In the genomic region with DNA sequence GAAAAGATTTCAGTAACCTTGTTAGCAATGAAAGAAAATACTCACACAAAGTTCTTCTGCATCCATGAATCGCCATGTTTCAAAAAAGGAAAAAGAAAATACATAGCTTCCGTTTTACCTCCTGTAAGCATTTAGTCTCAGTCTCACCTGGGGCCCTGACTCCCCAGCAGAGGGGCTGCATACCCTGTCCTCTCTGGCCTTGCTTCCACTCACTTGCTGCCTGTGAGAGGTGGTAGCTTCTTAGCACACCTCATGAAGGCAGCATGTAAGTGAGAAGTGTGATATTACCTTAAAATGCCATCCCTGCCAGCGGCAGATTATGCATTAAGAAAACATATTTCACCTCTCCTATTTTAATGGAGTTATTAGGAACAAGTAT, we compare ENCODE assay signal across 2 cellular contexts.
TF ChIP-seq lines count a peak whose summit lies in the region.

No MANE protein-coding gene starts in this region.

TF ChIP-seq in WTC11, 78 proteins besides CTCF, POLR2A, EP300 and RAD21 (continues in another document):
- no peak for TF ChIP-seq ATF1 (CRISPR knock-in tag; IDR thresholded peaks at IDR 0.05)
- no peak for TF ChIP-seq ZSCAN18 (CRISPR knock-in tag; IDR thresholded peaks at IDR 0.05)
- TF ChIP-seq, protein P1, sequence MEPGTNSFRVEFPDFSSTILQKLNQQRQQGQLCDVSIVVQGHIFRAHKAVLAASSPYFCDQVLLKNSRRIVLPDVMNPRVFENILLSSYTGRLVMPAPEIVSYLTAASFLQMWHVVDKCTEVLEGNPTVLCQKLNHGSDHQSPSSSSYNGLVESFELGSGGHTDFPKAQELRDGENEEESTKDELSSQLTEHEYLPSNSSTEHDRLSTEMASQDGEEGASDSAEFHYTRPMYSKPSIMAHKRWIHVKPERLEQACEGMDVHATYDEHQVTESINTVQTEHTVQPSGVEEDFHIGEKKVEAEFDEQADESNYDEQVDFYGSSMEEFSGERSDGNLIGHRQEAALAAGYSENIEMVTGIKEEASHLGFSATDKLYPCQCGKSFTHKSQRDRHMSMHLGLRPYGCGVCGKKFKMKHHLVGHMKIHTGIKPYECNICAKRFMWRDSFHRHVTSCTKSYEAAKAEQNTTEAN (CRISPR knock-in tag; IDR thresholded peaks at IDR 0.05): no peak
- TF ChIP-seq GTF2I (CRISPR knock-in tag; conservative IDR thresholded peaks at IDR 0.05): no peak
- no peak for TF ChIP-seq ZNF138 (CRISPR knock-in tag; conservative IDR thresholded peaks at IDR 0.05)
- TF ChIP-seq GRHL2 (CRISPR knock-in tag; IDR thresholded peaks at IDR 0.05; ENCODE audit: insufficient replicate concordance, severe bottlenecking): no peak
- TF ChIP-seq ZNF396 (CRISPR knock-in tag; IDR thresholded peaks at IDR 0.05; ENCODE audit: borderline replicate concordance): no peak
- no peak for TF ChIP-seq STAT6 (CRISPR knock-in tag; conservative IDR thresholded peaks at IDR 0.05; ENCODE audit: low read depth)
- TF ChIP-seq SOX15 (CRISPR knock-in tag; IDR thresholded peaks at IDR 0.05): no peak
- no peak for TF ChIP-seq ZNF317 (CRISPR knock-in tag; IDR thresholded peaks at IDR 0.05; ENCODE audit: borderline replicate concordance, low read depth)
- TF ChIP-seq, protein P2, sequence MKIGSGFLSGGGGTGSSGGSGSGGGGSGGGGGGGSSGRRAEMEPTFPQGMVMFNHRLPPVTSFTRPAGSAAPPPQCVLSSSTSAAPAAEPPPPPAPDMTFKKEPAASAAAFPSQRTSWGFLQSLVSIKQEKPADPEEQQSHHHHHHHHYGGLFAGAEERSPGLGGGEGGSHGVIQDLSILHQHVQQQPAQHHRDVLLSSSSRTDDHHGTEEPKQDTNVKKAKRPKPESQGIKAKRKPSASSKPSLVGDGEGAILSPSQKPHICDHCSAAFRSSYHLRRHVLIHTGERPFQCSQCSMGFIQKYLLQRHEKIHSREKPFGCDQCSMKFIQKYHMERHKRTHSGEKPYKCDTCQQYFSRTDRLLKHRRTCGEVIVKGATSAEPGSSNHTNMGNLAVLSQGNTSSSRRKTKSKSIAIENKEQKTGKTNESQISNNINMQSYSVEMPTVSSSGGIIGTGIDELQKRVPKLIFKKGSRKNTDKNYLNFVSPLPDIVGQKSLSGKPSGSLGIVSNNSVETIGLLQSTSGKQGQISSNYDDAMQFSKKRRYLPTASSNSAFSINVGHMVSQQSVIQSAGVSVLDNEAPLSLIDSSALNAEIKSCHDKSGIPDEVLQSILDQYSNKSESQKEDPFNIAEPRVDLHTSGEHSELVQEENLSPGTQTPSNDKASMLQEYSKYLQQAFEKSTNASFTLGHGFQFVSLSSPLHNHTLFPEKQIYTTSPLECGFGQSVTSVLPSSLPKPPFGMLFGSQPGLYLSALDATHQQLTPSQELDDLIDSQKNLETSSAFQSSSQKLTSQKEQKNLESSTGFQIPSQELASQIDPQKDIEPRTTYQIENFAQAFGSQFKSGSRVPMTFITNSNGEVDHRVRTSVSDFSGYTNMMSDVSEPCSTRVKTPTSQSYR (CRISPR knock-in tag; IDR thresholded peaks at IDR 0.05): no peak
- no peak for TF ChIP-seq CREM (CRISPR knock-in tag; IDR thresholded peaks at IDR 0.05)
- TF ChIP-seq ETV6 (CRISPR knock-in tag; IDR thresholded peaks at IDR 0.05): no peak
- TF ChIP-seq USF1 (CRISPR knock-in tag; IDR thresholded peaks at IDR 0.05): no peak
- TF ChIP-seq MLX (CRISPR knock-in tag; IDR thresholded peaks at IDR 0.05): no peak
- TF ChIP-seq NR3C1 (CRISPR knock-in tag; conservative IDR thresholded peaks at IDR 0.05; ENCODE audit: low read depth): no peak

TF ChIP-seq in HepG2, 621 proteins besides CTCF, POLR2A, EP300 and RAD21:
- TF ChIP-seq HNF4A (CRISPR knock-in tag; IDR thresholded peaks at IDR 0.05) (no peak), MED8 (CRISPR knock-in tag; IDR thresholded peaks at IDR 0.05; ENCODE audit: insufficient replicate concordance) (no peak), ZNF883 (CRISPR knock-in tag; IDR thresholded peaks at IDR 0.05; ENCODE audit: not compliant biosample characterization) (no peak), ZNF264 (CRISPR knock-in tag; IDR thresholded peaks at IDR 0.05) (no peak), ZNF740 (CRISPR knock-in tag; IDR thresholded peaks at IDR 0.05) (no peak), JUND (CRISPR knock-in tag; IDR thresholded peaks at IDR 0.05) (no peak), PREB (CRISPR knock-in tag; IDR thresholded peaks at IDR 0.05) (no peak), TMF1 (CRISPR knock-in tag; IDR thresholded peaks at IDR 0.05; ENCODE audit: low read depth) (no peak), ZNF570 (CRISPR knock-in tag; IDR thresholded peaks at IDR 0.05; ENCODE audit: borderline replicate concordance) (no peak), MEF2D (CRISPR knock-in tag; IDR thresholded peaks at IDR 0.05) (no peak), CEBPG (CRISPR knock-in tag; IDR thresholded peaks at IDR 0.05) (no peak), ZNF660 (CRISPR knock-in tag; IDR thresholded peaks at IDR 0.05; ENCODE audit: borderline replicate concordance, low read depth) (no peak), NFIB (CRISPR knock-in tag; IDR thresholded peaks at IDR 0.05; ENCODE audit: borderline replicate concordance) (no peak), MNT (IDR thresholded peaks at IDR 0.05) (no peak), ZKSCAN5 (CRISPR knock-in tag; IDR thresholded peaks at IDR 0.05) (no peak), ELF4 (CRISPR knock-in tag; IDR thresholded peaks at IDR 0.05; ENCODE audit: borderline replicate concordance) (no peak), RORA (CRISPR knock-in tag; IDR thresholded peaks at IDR 0.05) (no peak)
- TF ChIP-seq, protein P3, sequence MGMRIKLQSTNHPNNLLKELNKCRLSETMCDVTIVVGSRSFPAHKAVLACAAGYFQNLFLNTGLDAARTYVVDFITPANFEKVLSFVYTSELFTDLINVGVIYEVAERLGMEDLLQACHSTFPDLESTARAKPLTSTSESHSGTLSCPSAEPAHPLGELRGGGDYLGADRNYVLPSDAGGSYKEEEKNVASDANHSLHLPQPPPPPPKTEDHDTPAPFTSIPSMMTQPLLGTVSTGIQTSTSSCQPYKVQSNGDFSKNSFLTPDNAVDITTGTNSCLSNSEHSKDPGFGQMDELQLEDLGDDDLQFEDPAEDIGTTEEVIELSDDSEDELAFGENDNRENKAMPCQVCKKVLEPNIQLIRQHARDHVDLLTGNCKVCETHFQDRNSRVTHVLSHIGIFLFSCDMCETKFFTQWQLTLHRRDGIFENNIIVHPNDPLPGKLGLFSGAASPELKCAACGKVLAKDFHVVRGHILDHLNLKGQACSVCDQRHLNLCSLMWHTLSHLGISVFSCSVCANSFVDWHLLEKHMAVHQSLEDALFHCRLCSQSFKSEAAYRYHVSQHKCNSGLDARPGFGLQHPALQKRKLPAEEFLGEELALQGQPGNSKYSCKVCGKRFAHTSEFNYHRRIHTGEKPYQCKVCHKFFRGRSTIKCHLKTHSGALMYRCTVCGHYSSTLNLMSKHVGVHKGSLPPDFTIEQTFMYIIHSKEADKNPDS (CRISPR knock-in tag; IDR thresholded peaks at IDR 0.05): no peak
- TF ChIP-seq, protein P4, sequence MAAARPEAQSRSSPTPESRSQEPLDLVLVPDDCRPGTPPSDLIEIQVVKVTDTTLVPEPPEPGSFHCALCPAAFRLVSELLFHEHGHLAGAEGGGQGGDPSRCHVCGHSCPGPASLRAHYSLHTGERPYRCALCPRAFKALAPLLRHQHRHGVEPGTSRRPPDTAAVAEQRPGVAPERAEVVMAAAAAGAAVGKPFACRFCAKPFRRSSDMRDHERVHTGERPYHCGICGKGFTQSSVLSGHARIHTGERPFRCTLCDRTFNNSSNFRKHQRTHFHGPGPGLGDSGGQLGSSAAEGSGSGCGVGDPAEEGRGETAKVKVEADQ (CRISPR knock-in tag; IDR thresholded peaks at IDR 0.05; ENCODE audit: borderline replicate concordance): no peak
